Comparison of ENCODE assay signal across 14 cellular contexts in the genomic region with DNA sequence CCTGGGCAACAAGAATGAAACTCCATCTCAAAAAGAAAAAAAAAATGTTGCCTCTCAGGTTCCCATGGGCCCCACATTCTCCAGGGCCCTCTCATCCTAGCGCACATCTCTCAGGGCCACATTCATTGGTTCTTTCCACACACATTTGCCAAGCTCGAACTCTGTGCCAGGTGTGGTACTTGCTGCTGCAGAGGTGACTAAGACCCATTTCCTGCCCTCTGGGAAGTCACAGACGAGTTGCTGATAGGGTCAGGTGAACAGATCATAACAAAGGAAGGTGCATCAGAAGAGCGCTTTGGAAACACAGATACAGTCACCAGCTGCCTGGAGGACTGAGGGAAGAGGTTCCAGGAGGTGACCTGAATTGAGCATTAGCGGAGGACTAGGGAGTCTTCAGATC. TPM values are rescaled to one million over a fixed set of nuclear protein-coding genes. Genes with fewer than 3 reads are reported as not detected.
A peak's percentile ranks its signal among the peaks of the same experiment; 100 is the strongest.
DNase-seq lines count a peak whose midpoint lies in the region; ATAC-seq and TF ChIP-seq lines count a peak whose summit lies in the region.
"Had no signal": no experiment of that assay in that cellular context is flagged by ENCODE, and none has a peak within 500 bp of the region (broad histone marks: within the 10 kb centered on the region; RNA-seq: fewer than 3 reads in every experiment).

No MANE protein-coding gene starts in this region.

- WGBS in prostate gland: 76% methylated on average over 5 of the region's 5 CpGs

- peaks cover 32% of the 10 kb centered on the region for H3K4me1 Mint-ChIP-seq in CD8-positive, alpha-beta T cell (ENCODE audit: low read depth)

- no peak overlapping the region for H3K27ac ChIP-seq in CD8-positive, alpha-beta T cell (ENCODE audit: low read depth, low read length)
- H3K27ac ChIP-seq in prostate gland: no peak overlapping the region
- H3K27ac ChIP-seq: neural progenitor cell, SJCRH30, upper lobe of left lung had no signal

- H3K4me3 ChIP-seq in CD8-positive, alpha-beta T cell (ENCODE audit: low read depth, low read length): no peak overlapping the region
- H3K4me3 ChIP-seq in epithelial cell of esophagus (ENCODE audit: low read length) (no peak overlapping the region), prostate gland (no peak overlapping the region)
- H3K4me3 ChIP-seq: neural progenitor cell, SJCRH30, upper lobe of left lung had no signal

- no peaks in the 10 kb centered on the region for H3K9me3 ChIP-seq in CD8-positive, alpha-beta T cell (ENCODE audit: low read length)
- no peaks in the 10 kb centered on the region for H3K9me3 ChIP-seq in prostate gland
- H3K9me3 ChIP-seq: SJCRH30, upper lobe of left lung had no signal

- TF ChIP-seq CTCF in CD8-positive, alpha-beta T cell (IDR thresholded peaks at IDR 0.05): no peak
- TF ChIP-seq CTCF in epithelial cell of esophagus (IDR thresholded peaks at IDR 0.05; ENCODE audit: insufficient read depth, low read depth, low read length, missing control alignments) (no peak), prostate gland (IDR thresholded peaks at IDR 0.05) (no peak)

- DNase-seq in NCI-H510A treated with DMSO at 0.1 percent for 48 hours (lab: John Stamatoyannopoulos, UW): peak; percentile 52
- no peak for DNase-seq in NCI-H510A (lab: John Stamatoyannopoulos, UW)
- peak in 6 of 7 experiments; percentile 29 to 68 (median 49) for DNase-seq in CD8-positive, alpha-beta T cell
- DNase-seq in T-helper 22 cell (ENCODE audit: low read depth): peak; percentile 12
- peak; percentile 99 for DNase-seq in epithelial cell of esophagus (ENCODE audit: low read depth)
- no peak for DNase-seq in prostate gland (ENCODE audit: low spot score)
- DNase-seq in SIG-M5 treated with dmso at 0.1 percent for 504 hours (lab: John Stamatoyannopoulos, UW; ENCODE audit: unreplicated experiment): no peak
- DNase-seq: hippocampal formation, NCI-H1105 treated with DMSO at 0.1 percent for 48 hours, SJCRH30, upper lobe of left lung had no signal

- no peaks in the 10 kb centered on the region for H3K27me3 Mint-ChIP-seq in CD8-positive, alpha-beta T cell (ENCODE audit: low read depth)

- TF ChIP-seq POLR2A in prostate gland (IDR thresholded peaks at IDR 0.05): no peak

- POLR2A ChIA-PET in CD8-positive, alpha-beta T cell (lab: Charles Lee): interaction anchor here (1.2 kb wide), 1 partner anchor 16 kb away, joined by 6 read pairs; the partner anchor contains the start of gene PSMD3

- H3K36me3 ChIP-seq in CD8-positive, alpha-beta T cell (ENCODE audit: insufficient read depth, low read length): no peaks in the 10 kb centered on the region
- H3K36me3 ChIP-seq in prostate gland: no peaks in the 10 kb centered on the region
- H3K36me3 ChIP-seq: neural progenitor cell, SJCRH30, upper lobe of left lung had no signal

- CTCF ChIA-PET in CD8-positive, alpha-beta T cell (lab: Charles Lee): interaction anchor here (0.6 to 16.4 kb wide), 3 partner anchors 14 to 54 kb away, joined by 3 to 204 read pairs (median 3); partner anchors contain the start of gene PSMD3

- H3K27ac Mint-ChIP-seq in CD8-positive, alpha-beta T cell: peak overlapping the region; percentile 76
- H3K27ac Mint-ChIP-seq: neural progenitor cell had no signal

- no peaks in the 10 kb centered on the region for H3K36me3 Mint-ChIP-seq in CD8-positive, alpha-beta T cell
- H3K36me3 Mint-ChIP-seq: neural progenitor cell had no signal

- H3K27me3 ChIP-seq in CD8-positive, alpha-beta T cell (ENCODE audit: insufficient read depth, low read length): no peaks in the 10 kb centered on the region
- no peaks in the 10 kb centered on the region for H3K27me3 ChIP-seq in prostate gland (replicated peaks; ENCODE audit: insufficient read depth)
- H3K27me3 ChIP-seq: neural progenitor cell, upper lobe of left lung had no signal

- peak overlapping the region; percentile 16 for H3K4me3 Mint-ChIP-seq in CD8-positive, alpha-beta T cell
- H3K4me3 Mint-ChIP-seq: neural progenitor cell had no signal

- intact Hi-C loops in CD8-positive, alpha-beta T cell (cut with DNase I, micrococcal nuclease): no loop called here
- intact Hi-C loops in prostate gland (cut with DNase I): no loop called here

- peaks cover 30% of the 10 kb centered on the region for H3K4me1 ChIP-seq in CD8-positive, alpha-beta T cell (ENCODE audit: insufficient read depth, low read length)
- H3K4me1 ChIP-seq in prostate gland (replicated peaks): no peaks in the 10 kb centered on the region
- H3K4me1 ChIP-seq: neural progenitor cell had no signal

- no peaks in the 10 kb centered on the region for H3K9me3 Mint-ChIP-seq in CD8-positive, alpha-beta T cell
- H3K9me3 Mint-ChIP-seq: neural progenitor cell had no signal

- ATAC-seq in CD8-positive, alpha-beta T cell: peak; percentile 77
- no peak for ATAC-seq in GM21529 (IDR thresholded peaks at IDR 0.05; ENCODE audit: unreplicated experiment)

RNA-seq across cellular contexts. Expression of gene GSDMA, which starts 1.0 kb away (rescaled TPM):
- total RNA-seq in CD8-positive, alpha-beta T cell: under 1 TPM; 0.41 to 0.78 TPM
- total RNA-seq in prostate gland: 1 to 10 TPM in 1 of 2 donors, not detected in 1; 1.2 TPM
- total RNA-seq: A673, SJCRH30 had no signal

RNA-seq across cellular contexts. Expression of gene PSMD3, which starts 16.8 kb away (rescaled TPM):
- total RNA-seq in CD8-positive, alpha-beta T cell: 10 to 100 TPM; 66.9 to 68.8 TPM
- total RNA-seq in prostate gland: 100 to 1,000 TPM in 1 of 2 donors, 10 to 100 TPM in 1; 96.4 to 116 TPM

RNA-seq across cellular contexts. Expression of gene LRRC3C, which starts 36.3 kb away (rescaled TPM):
- not detected for total RNA-seq in CD8-positive, alpha-beta T cell
- not detected for total RNA-seq in prostate gland
- total RNA-seq: A673, SJCRH30, upper lobe of left lung had no signal

RNA-seq across cellular contexts. Expression of gene ORMDL3, which starts 36.4 kb away (rescaled TPM):
- 100 to 1,000 TPM; 136 to 140 TPM for total RNA-seq in CD8-positive, alpha-beta T cell
- 10 to 100 TPM; 82.4 to 91.6 TPM for total RNA-seq in prostate gland

RNA-seq across cellular contexts. Expression of gene GSDMB, which starts 45.4 kb away (rescaled TPM):
- total RNA-seq in CD8-positive, alpha-beta T cell: 10 to 100 TPM; 25.3 to 25.4 TPM
- total RNA-seq in prostate gland: 10 to 100 TPM in 1 of 2 donors, 1 to 10 TPM in 1; 4.0 to 17.0 TPM

Comparison
In these comparisons a context has a peak if more than half of its experiments do, and no peak if none do; other contexts are left out.
1. DNase-seq: peak in NCI-H510A treated with DMSO at 0.1 percent for 48 hours (single experiment), CD8-positive, alpha-beta T cell (6 of 7), T-helper 22 cell (single experiment) and epithelial cell of esophagus (single experiment); none in NCI-H510A (single experiment), prostate gland (single experiment) and SIG-M5 treated with dmso at 0.1 percent for 504 hours (single experiment).